In the genomic region with DNA sequence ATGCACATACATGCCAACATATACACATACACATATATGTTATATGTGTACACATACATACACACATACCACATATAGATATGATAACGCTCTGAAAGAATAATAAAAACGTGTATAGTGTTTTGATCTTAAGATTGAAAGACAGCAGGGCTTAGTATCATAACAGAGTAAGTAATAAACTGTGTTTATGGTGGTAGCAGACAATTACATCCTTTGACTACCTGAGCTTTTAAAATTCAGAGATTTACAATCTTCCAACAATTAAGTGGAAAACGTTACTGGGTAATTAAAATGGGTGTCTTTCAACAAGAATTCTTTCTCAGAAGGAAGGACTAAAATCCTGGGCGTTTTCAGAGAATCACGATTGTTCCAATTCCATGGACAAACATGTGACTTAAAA, we compare ENCODE assay signal across 24 cellular contexts.
"Had no signal": no experiment of that assay in that cellular context is flagged by ENCODE, and none has a peak within 500 bp of the region (broad histone marks: within the 10 kb centered on the region; RNA-seq: fewer than 3 reads in every experiment).

No MANE protein-coding gene starts in this region.

- ATAC-seq: effector memory CD8-positive, alpha-beta T cell; esophagus mucosa; foreskin keratinocyte; gastrocnemius medialis; gastroesophageal sphincter; heart left ventricle had no signal

- H3K9me3 ChIP-seq: colonic mucosa, esophagus muscularis mucosa, esophagus squamous epithelium, gastrocnemius medialis, gastroesophageal sphincter, heart left ventricle had no signal

- H3K27me3 Mint-ChIP-seq: dendritic cell treated with granulocyte-macrophage colony-stimulating factor and Interleukin-4, amounts not matched to agents 40 ng/mL and 50 ng/mL, for 4 days had no signal

- H3K4me1 ChIP-seq: colonic mucosa, esophagus squamous epithelium, foreskin keratinocyte, gastrocnemius medialis, gastroesophageal sphincter had no signal

- H3K27ac Mint-ChIP-seq: dendritic cell treated with granulocyte-macrophage colony-stimulating factor and Interleukin-4, amounts not matched to agents 40 ng/mL and 50 ng/mL, for 4 days; effector memory CD8-positive, alpha-beta T cell; endodermal cell had no signal

- H3K4me3 ChIP-seq: colonic mucosa, coronary artery, dorsolateral prefrontal cortex, esophagus muscularis mucosa, esophagus squamous epithelium, gastrocnemius medialis, gastroesophageal sphincter, heart left ventricle had no signal

- H3K9me3 Mint-ChIP-seq: dendritic cell treated with granulocyte-macrophage colony-stimulating factor and Interleukin-4, amounts not matched to agents 40 ng/mL and 50 ng/mL, for 4 days; effector memory CD8-positive, alpha-beta T cell; endodermal cell had no signal

- DNase-seq: colonic mucosa; cortex of kidney; dermis blood vessel endothelial cell; dorsolateral prefrontal cortex; effector CD4-positive, alpha-beta T cell; effector CD8-positive, alpha-beta T cell; effector memory CD4-positive, alpha-beta T cell; effector memory CD8-positive, alpha-beta T cell; endodermal cell; erythroblast; esophagus squamous epithelium; foreskin fibroblast; foreskin keratinocyte; foreskin melanocyte; gastrocnemius medialis; glutamatergic neuron; head of caudate nucleus; heart left ventricle had no signal

- H3K27ac ChIP-seq: colonic mucosa, coronary artery, dorsolateral prefrontal cortex, epithelial cell of prostate, esophagus muscularis mucosa, esophagus squamous epithelium, foreskin keratinocyte, gastrocnemius medialis, gastroesophageal sphincter, heart left ventricle had no signal

- H3K27me3 ChIP-seq: colonic mucosa, esophagus muscularis mucosa, foreskin keratinocyte, gastrocnemius medialis, gastroesophageal sphincter, heart left ventricle had no signal

- H3K36me3 ChIP-seq: colonic mucosa, esophagus muscularis mucosa, esophagus squamous epithelium, gastrocnemius medialis, gastroesophageal sphincter, heart left ventricle had no signal

- H3K4me3 Mint-ChIP-seq: dendritic cell treated with granulocyte-macrophage colony-stimulating factor and Interleukin-4, amounts not matched to agents 40 ng/mL and 50 ng/mL, for 4 days; effector memory CD8-positive, alpha-beta T cell; endodermal cell had no signal
